ENCODE assay signal across 8 cellular contexts in the genomic region with DNA sequence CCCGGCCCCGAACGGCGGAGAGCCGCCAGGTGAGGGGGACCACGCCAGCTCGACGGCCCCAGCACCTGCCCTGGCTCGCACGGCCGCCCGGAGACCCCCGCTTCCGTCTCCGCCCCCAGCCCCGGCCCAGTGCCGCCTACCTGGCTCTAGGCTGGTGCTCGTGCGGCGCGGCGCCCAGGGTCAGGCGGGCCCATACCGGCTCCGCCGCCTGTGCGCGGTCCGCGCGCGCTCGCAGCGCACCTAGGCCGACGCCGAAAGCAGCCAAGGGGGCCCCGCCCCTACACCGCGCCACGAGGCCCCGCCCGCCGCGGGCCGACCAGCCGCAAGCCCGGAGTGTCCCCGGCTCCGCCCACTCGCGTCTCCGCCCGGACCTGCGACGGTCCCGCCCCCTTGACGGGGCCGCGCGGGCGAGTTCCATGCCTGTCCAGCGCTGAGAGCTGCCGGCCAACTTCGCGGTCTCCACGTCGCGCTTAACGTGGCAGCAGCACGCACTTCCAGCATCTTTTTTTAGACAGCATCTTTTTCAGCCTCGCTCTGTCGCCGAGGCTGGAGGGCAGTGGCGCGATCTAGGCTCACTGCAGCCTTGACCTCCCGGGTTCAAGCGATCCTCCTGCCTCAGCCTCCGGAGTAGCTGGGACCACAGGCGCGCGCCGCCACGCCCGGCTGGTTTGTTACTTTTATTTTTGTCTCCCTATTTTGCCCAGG. TPM values are rescaled to one million over a fixed set of nuclear protein-coding genes. Genes with fewer than 3 reads are reported as not detected.
DNase-seq lines count a peak whose midpoint lies in the region; ATAC-seq, FAIRE-seq and TF ChIP-seq lines count a peak whose summit lies in the region.

A gene with protein sequence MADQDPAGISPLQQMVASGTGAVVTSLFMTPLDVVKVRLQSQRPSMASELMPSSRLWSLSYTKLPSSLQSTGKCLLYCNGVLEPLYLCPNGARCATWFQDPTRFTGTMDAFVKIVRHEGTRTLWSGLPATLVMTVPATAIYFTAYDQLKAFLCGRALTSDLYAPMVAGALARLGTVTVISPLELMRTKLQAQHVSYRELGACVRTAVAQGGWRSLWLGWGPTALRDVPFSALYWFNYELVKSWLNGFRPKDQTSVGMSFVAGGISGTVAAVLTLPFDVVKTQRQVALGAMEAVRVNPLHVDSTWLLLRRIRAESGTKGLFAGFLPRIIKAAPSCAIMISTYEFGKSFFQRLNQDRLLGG (minus strand): TSS at position 253 of the 705 bp plus-strand sequence. CDS start 1,261 bp downstream, outside the sequence.

- no peak for FAIRE-seq in keratinocyte (lab: Jason Lieb, UNC)

- ATAC-seq in GM19025 (IDR thresholded peaks at IDR 0.05; ENCODE audit: low read depth, unreplicated experiment) (peak; percentile 56), HG03280 (IDR thresholded peaks at IDR 0.05; ENCODE audit: unreplicated experiment) (peak; percentile 74)

- no peaks in the 10 kb centered on the region for H3K27me3 ChIP-seq in keratinocyte (ENCODE audit: control insufficient read depth, extremely low read depth, insufficient read depth, low read length)

- peak within 1 kb of the TSS; percentile 84 for H2AFZ ChIP-seq in keratinocyte (ENCODE audit: control insufficient read depth, low read length)

- dilution Hi-C loops in keratinocyte (cut with MboI; ENCODE audit: extremely low pct_ligation_motif_present, low sequenced_read_pairs) = no loop called here

- no peaks in the 10 kb centered on the region for H3K9me3 ChIP-seq in keratinocyte (ENCODE audit: control insufficient read depth, low read depth, low read length)

- peak within 1 kb of the TSS; percentile 78 for H3K4me2 ChIP-seq in keratinocyte (ENCODE audit: control insufficient read depth, extremely low read depth, insufficient read depth, low read depth, low read length)

- H3K9ac ChIP-seq in keratinocyte (ENCODE audit: control insufficient read depth, extremely low read depth, insufficient read depth, low read length) = peak within 1 kb of the TSS; percentile 86

- peaks cover 17% of the 10 kb centered on the region for H3K79me2 ChIP-seq in keratinocyte (ENCODE audit: control insufficient read depth, insufficient read depth, low read length)

- DNase-seq in AG09319 (ENCODE audit: extremely low read depth, low read depth) (peak; percentile 84), NCI-H345 treated with DMSO at 0.1 percent for 48 hours (lab: John Stamatoyannopoulos, UW; ENCODE audit: unreplicated experiment) (peak; percentile 81), cerebellar cortex (ENCODE audit: low spot score) (peak; percentile 91), keratinocyte (ENCODE audit: low read depth, low spot score) (peak; percentile 52)
- DNase-seq in activated CD4-positive, CD25-positive, alpha-beta regulatory T cell treated with anti-CD3 and anti-CD28 coated beads, Interleukin-2, amount 50 U/mL, for 72 hours = peak; percentile 98
- DNase-seq in stimulated activated CD4-positive, alpha-beta T cell treated with anti-CD3 and anti-CD28 coated beads, Interleukin-15, amount 100 ng/mL, for 1 hour (ENCODE audit: low read depth in 1 of 2, low spot score in 1 of 2) = peak; percentile 95

- H3K27ac ChIP-seq in keratinocyte (ENCODE audit: control insufficient read depth, insufficient read depth, low read length) = peak within 1 kb of the TSS; percentile 78

- no peaks in the 10 kb centered on the region for H3K9me1 ChIP-seq in keratinocyte (ENCODE audit: control insufficient read depth, extremely low read depth, insufficient read depth, low read length)

- H4K20me1 ChIP-seq in keratinocyte (ENCODE audit: control insufficient read depth, extremely low read depth, insufficient read depth, low read length) = no peaks in the 10 kb centered on the region

- TF ChIP-seq CTCF in AG09319 (IDR thresholded peaks at IDR 0.05; ENCODE audit: low read depth, low read length) (no peak), keratinocyte (optimal IDR thresholded peaks at IDR 0.05 in 1 of 3, IDR thresholded peaks at IDR 0.05 in 1 of 3, conservative IDR thresholded peaks at IDR 0.05 in 1 of 3; ENCODE audit: extremely low read depth in 1 of 3, insufficient read depth in 2 of 3, low read length in 3 of 3) (no peak)

- peak within 1 kb of the TSS; percentile 84 to 99 (median 86) for H3K4me3 ChIP-seq in keratinocyte (ENCODE audit: control insufficient read depth in 2 of 3, extremely low read depth in 1 of 3, insufficient read depth in 2 of 3, low read depth in 1 of 3, low read length in 3 of 3)

- H3K4me1 ChIP-seq in keratinocyte (ENCODE audit: control insufficient read depth, extremely low read depth, insufficient read depth, low read length) = peaks cover 4% of the 10 kb centered on the region

- peaks cover 21 to 25% of the 10 kb centered on the region in 2 experiments for H3K36me3 ChIP-seq in keratinocyte (ENCODE audit: control insufficient read depth in 2 of 2, extremely low read depth in 1 of 2, insufficient read depth in 2 of 2, low read length in 2 of 2)

RNA-seq across cellular contexts. Expression of the gene that starts here (rescaled TPM):
- polyA plus RNA-seq in keratinocyte = 108 to 170 TPM (median 149 TPM) in 3 replicates
- polyA plus RNA-seq in keratinocyte (2011; ENCODE audit: low read depth) = 47.7 TPM
- 86.8 and 178 TPM in 2 replicates for polyA plus RNA-seq in keratinocyte (2011; cell fraction: cytosol; rRNA removed)
- polyA plus RNA-seq in keratinocyte (2011; cell fraction: nucleus; rRNA removed) = 160 and 203 TPM in 2 replicates
- 183 and 186 TPM in 2 replicates for polyA plus RNA-seq in keratinocyte (2012; ENCODE audit: low replicate concordance)
- polyA minus RNA-seq in keratinocyte = 72.4 to 219 TPM (median 104 TPM) in 3 replicates
- 169 TPM for polyA minus RNA-seq in keratinocyte (2011; cell fraction: cytosol; rRNA and poly(A)+ RNA removed)
- 47.5 and 57.8 TPM in 2 replicates for polyA minus RNA-seq in keratinocyte (2011; cell fraction: nucleus; rRNA and poly(A)+ RNA removed)

Comparison
In these comparisons a context has a peak if more than half of its experiments do, and no peak if none do; other contexts are left out.
1. Peak in every context shown above with its lines: DNase-seq, ATAC-seq, H3K4me3 ChIP-seq and H3K27ac ChIP-seq.